ENCODE assay signal across 3 cellular contexts in genomic region chr10:99435986-99436633, GRCh38.
TF ChIP-seq lines count a peak whose summit lies in the region.

No MANE protein-coding gene starts in this region.

TF ChIP-seq in GM23338, 12 proteins besides CTCF, POLR2A, EP300 and RAD21 (continues in another document):
- no peak for TF ChIP-seq ZNF462 (CRISPR knock-in tag; IDR thresholded peaks at IDR 0.05)
- TF ChIP-seq EZH2 (IDR thresholded peaks at IDR 0.05; ENCODE audit: low read depth, unreplicated experiment) = no peak
- no peak for TF ChIP-seq STAT1 (IDR thresholded peaks at IDR 0.05; ENCODE audit: unreplicated experiment)
- no peak for TF ChIP-seq ZNF331 (CRISPR knock-in tag; IDR thresholded peaks at IDR 0.05; ENCODE audit: low read depth)
- no peak for TF ChIP-seq JUNB (IDR thresholded peaks at IDR 0.05; ENCODE audit: unreplicated experiment)
- TF ChIP-seq ZNF114 (CRISPR knock-in tag; IDR thresholded peaks at IDR 0.05) = no peak
- no peak for TF ChIP-seq CREB1 (CRISPR knock-in tag; IDR thresholded peaks at IDR 0.05; ENCODE audit: low read depth)
- no peak for TF ChIP-seq NANOG (IDR thresholded peaks at IDR 0.05; ENCODE audit: borderline replicate concordance)

TF ChIP-seq in GM12878, 131 proteins besides CTCF, POLR2A, EP300 and RAD21:
- TF ChIP-seq SMC3 (IDR thresholded peaks at IDR 0.05; ENCODE audit: borderline replicate concordance, low read length) = peak; percentile 30; the same call in 1 of the 2 replicates
- TF ChIP-seq BRCA1 (IDR thresholded peaks at IDR 0.05; ENCODE audit: low read depth, low read length) = no peak

TF ChIP-seq in HepG2, 621 proteins besides CTCF, POLR2A, EP300 and RAD21:
- peak; percentile 28 for TF ChIP-seq TBL1XR1 (IDR thresholded peaks at IDR 0.05; ENCODE audit: borderline replicate concordance, low read length, partially characterized antibody)
- no peak for TF ChIP-seq HIVEP1 (CRISPR knock-in tag; IDR thresholded peaks at IDR 0.05)
- TF ChIP-seq NR2F1 (CRISPR knock-in tag; IDR thresholded peaks at IDR 0.05) = peak in 1 of 2 experiments; percentile 41; a peak in 1 of 4 replicates
- TF ChIP-seq HHEX (CRISPR knock-in tag; IDR thresholded peaks at IDR 0.05) = peak; percentile 37; the same call in 1 of the 2 replicates
- TF ChIP-seq RARA (CRISPR knock-in tag; IDR thresholded peaks at IDR 0.05) = peak; percentile 40; the same call in 1 of the 2 replicates
- TF ChIP-seq ZNF160 (CRISPR knock-in tag; IDR thresholded peaks at IDR 0.05) = no peak
- TF ChIP-seq SMC3 (IDR thresholded peaks at IDR 0.05; ENCODE audit: low read length) = peak; percentile 66
- no peak for TF ChIP-seq ZNF550 (CRISPR knock-in tag; IDR thresholded peaks at IDR 0.05; ENCODE audit: borderline replicate concordance)
- TF ChIP-seq STAG1 (CRISPR knock-in tag; IDR thresholded peaks at IDR 0.05) = peak; percentile 71
- peak; percentile 96 for TF ChIP-seq BCL6 (CRISPR knock-in tag; IDR thresholded peaks at IDR 0.05)
- TF ChIP-seq, protein P1, sequence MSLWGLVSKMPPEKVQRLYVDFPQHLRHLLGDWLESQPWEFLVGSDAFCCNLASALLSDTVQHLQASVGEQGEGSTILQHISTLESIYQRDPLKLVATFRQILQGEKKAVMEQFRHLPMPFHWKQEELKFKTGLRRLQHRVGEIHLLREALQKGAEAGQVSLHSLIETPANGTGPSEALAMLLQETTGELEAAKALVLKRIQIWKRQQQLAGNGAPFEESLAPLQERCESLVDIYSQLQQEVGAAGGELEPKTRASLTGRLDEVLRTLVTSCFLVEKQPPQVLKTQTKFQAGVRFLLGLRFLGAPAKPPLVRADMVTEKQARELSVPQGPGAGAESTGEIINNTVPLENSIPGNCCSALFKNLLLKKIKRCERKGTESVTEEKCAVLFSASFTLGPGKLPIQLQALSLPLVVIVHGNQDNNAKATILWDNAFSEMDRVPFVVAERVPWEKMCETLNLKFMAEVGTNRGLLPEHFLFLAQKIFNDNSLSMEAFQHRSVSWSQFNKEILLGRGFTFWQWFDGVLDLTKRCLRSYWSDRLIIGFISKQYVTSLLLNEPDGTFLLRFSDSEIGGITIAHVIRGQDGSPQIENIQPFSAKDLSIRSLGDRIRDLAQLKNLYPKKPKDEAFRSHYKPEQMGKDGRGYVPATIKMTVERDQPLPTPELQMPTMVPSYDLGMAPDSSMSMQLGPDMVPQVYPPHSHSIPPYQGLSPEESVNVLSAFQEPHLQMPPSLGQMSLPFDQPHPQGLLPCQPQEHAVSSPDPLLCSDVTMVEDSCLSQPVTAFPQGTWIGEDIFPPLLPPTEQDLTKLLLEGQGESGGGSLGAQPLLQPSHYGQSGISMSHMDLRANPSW (CRISPR knock-in tag; IDR thresholded peaks at IDR 0.05; ENCODE audit: borderline replicate concordance) = no peak
